ENCODE assay signal across 8 cellular contexts in the genomic region with DNA sequence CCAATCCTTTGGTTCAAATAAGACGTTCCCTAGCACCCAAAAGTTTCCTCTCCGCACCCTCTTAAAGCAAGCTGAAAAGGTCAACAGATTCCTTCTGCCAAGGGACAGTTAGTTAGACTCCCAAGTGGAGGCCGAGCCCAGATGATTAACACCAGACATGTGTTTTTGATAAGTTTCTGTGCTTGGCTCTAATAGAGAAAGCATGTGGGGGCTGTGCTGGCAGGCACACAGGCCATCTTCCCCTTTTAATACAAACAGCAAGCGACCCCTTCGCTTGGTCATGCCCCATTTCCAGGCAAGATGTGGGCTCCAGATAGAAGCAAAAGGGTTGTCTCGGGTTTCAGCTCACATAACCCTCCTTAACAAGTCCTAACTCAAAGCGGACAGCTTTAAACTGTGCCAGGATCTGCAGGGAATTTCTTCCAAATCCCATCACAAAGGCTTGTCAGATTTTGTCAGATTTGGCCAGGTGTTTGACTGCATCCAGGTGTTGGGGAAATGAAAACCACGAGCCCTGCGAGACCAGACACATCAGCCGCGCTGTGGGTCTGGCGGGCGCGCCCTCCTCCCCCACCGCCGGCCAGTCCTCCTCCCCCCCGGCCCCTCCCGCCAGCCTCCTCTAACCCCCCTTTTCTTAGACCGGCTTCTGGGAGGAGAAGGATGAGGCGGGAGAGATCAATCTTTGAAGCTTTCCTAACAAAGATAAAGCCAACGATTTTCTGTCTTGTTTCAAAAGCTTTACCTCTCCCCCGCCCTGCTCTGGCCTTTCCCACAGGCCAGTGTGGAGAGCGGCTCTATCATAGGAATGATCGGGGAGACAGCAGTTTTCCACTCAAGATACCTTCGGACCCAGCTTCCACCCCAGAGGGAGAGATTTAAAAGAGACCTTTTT. TPM values are rescaled to one million over a fixed set of nuclear protein-coding genes. Genes with fewer than 3 reads are reported as not detected.
DNase-seq lines count a peak whose midpoint lies in the region; ATAC-seq and TF ChIP-seq lines count a peak whose summit lies in the region.

No MANE protein-coding gene starts in this region.

- H4K91ac ChIP-seq in IMR-90 (ENCODE audit: insufficient read depth, low read depth, low read length), result no peak overlapping the region; the same call in 1 of the 2 replicates

- peak overlapping the region; percentile 13 for H3K4ac ChIP-seq in IMR-90 (ENCODE audit: low read depth, low read length)

- no peak for TF ChIP-seq RAD21 in IMR-90 (IDR thresholded peaks at IDR 0.05; ENCODE audit: low read length)

- no peak for ATAC-seq in IMR-90 (ENCODE audit: low read depth)

- DNase-seq in BE2C (peak; percentile 77), IMR-90 (peak; percentile 76), amniotic epithelial cell (ENCODE audit: low read depth) (peak; percentile 92), cerebellar nuclear complex (lab: John Stamatoyannopoulos, UW) (no peak)
- DNase-seq in effector memory CD4-positive, alpha-beta T cell, result no peak
- no peak for DNase-seq in activated effector memory CD4-positive, alpha-beta T cell treated with Interleukin-2 at 50 U/mL for 16 hours

- H3K4me3 ChIP-seq in BE2C (ENCODE audit: low read depth, low read length) (peak overlapping the region; percentile 50), IMR-90 (ENCODE audit: insufficient read depth, low read depth, low read length) (no peak overlapping the region), iPS-15b (ENCODE audit: low read depth, low read length) (peak overlapping the region; percentile 31), stomach smooth muscle (ENCODE audit: low read length in 2 of 2) (peak overlapping the region; percentile 35 to 44)
- no peak overlapping the region for H3K4me3 ChIP-seq in effector memory CD4-positive, alpha-beta T cell (ENCODE audit: insufficient read depth, low read depth, low read length, poor library complexity, severe bottlenecking)

- H3K18ac ChIP-seq in IMR-90 (ENCODE audit: low read depth, low read length), result no peak overlapping the region

- peaks cover 0 to 13% of the 10 kb centered on the region in 2 experiments; a peak in 3 of 4 replicates for H3K79me1 ChIP-seq in IMR-90 (ENCODE audit: low read depth in 1 of 2, low read length in 2 of 2)

- peak overlapping the region; percentile 12 for H2AFZ ChIP-seq in IMR-90 (replicated peaks; ENCODE audit: low read length, poor library complexity)

- TF ChIP-seq CTCF in BE2C (IDR thresholded peaks at IDR 0.05; ENCODE audit: low read depth, low read length), result no peak
- no peak for TF ChIP-seq CTCF in IMR-90 (conservative IDR thresholded peaks at IDR 0.05; ENCODE audit: low read depth, low read length)

- H3K9me1 ChIP-seq in IMR-90 (ENCODE audit: insufficient read depth, low read length), result no peaks in the 10 kb centered on the region

- WGBS in IMR-90 (ENCODE audit: extremely low coverage in 2 of 2, insufficient read length in 1 of 2), 2 experiments, result 54% methylated on average over 2 of the region's 25 CpGs; no CpG with 5 or more reads in 1 of the 2 experiments

- in situ Hi-C loops in IMR-90 (cut with MboI; ENCODE audit: low sequenced_read_pairs), result loop anchor here (5.0 kb wide), 2 partner anchors 178 to 357 kb away; no protein-coding TSS in a partner anchor

- no peak overlapping the region for H2BK120ac ChIP-seq in IMR-90 (ENCODE audit: low read depth, low read length)

- H2AK9ac ChIP-seq in IMR-90 (replicated peaks; ENCODE audit: low read depth, low read length, poor library complexity), result no peak overlapping the region

- no peak overlapping the region for H4K5ac ChIP-seq in IMR-90 (ENCODE audit: low read depth, low read length)

- no peak overlapping the region for H3K23ac ChIP-seq in IMR-90 (ENCODE audit: low read depth, low read length)

- H3K27ac ChIP-seq in IMR-90 (ENCODE audit: insufficient read depth, low read length) (no peak overlapping the region), stomach smooth muscle (ENCODE audit: low read length) (peak overlapping the region; percentile 67)
- H3K27ac ChIP-seq in effector memory CD4-positive, alpha-beta T cell (ENCODE audit: insufficient read depth, low read length, poor library complexity, severe bottlenecking), result no peak overlapping the region

- POLR2A ChIA-PET in IMR-90 (lab: Charles Lee; ENCODE audit: unreplicated experiment), result no interaction called here

- H3K4me2 ChIP-seq in IMR-90 (ENCODE audit: low read depth, low read length), result peak overlapping the region; percentile 47

- H3K9me3 ChIP-seq in BE2C, result no peaks in the 10 kb centered on the region
- H3K9me3 ChIP-seq in IMR-90 (ENCODE audit: control insufficient read depth, insufficient read depth, low read length), result no peaks in the 10 kb centered on the region
- no peaks in the 10 kb centered on the region for H3K9me3 ChIP-seq in iPS-15b (ENCODE audit: control insufficient read depth, insufficient read depth, low read length)
- H3K9me3 ChIP-seq in stomach smooth muscle (ENCODE audit: control insufficient read depth in 2 of 2, low read length in 2 of 2), result no peaks in the 10 kb centered on the region
- H3K9me3 ChIP-seq in effector memory CD4-positive, alpha-beta T cell (ENCODE audit: control insufficient read depth, low read length), result no peaks in the 10 kb centered on the region

- dilution Hi-C loops in IMR-90 (cut with HindIII; ENCODE audit: low sequenced_read_pairs, unreplicated experiment), result no loop called here

- BruUV-seq in IMR-90 (replicated peaks; lab: Mats Ljungman, UMichigan), result no TSS peak

- intact Hi-C loops in IMR-90 (cut with micrococcal nuclease), result loop anchor here (2.0 to 10.0 kb wide), 5 partner anchors 265 to 472 kb away; no protein-coding TSS in a partner anchor

- CTCF ChIA-PET in IMR-90 (lab: Yijun Ruan, JAX), result interaction anchor here (0.8 to 2.0 kb wide), 2 partner anchors 353 to 358 kb away, joined by 6 to 8 read pairs; no protein-coding TSS in a partner anchor

- H2AK5ac ChIP-seq in IMR-90 (ENCODE audit: low read depth, low read length), result no peak overlapping the region; the same call in 1 of the 2 replicates

- no peaks in the 10 kb centered on the region for H3K27me3 ChIP-seq in BE2C
- no peaks in the 10 kb centered on the region for H3K27me3 ChIP-seq in IMR-90 (ENCODE audit: control insufficient read depth, insufficient read depth, low read length)
- peaks cover 50% of the 10 kb centered on the region for H3K27me3 ChIP-seq in iPS-15b (ENCODE audit: control insufficient read depth, insufficient read depth, low read length)
- no peaks in the 10 kb centered on the region for H3K27me3 ChIP-seq in stomach smooth muscle (ENCODE audit: control insufficient read depth in 1 of 2, insufficient read depth in 2 of 2, low read length in 2 of 2)
- peaks cover 30% of the 10 kb centered on the region for H3K27me3 ChIP-seq in effector memory CD4-positive, alpha-beta T cell (replicated peaks; ENCODE audit: control insufficient read depth, insufficient read depth, low read length, poor library complexity, severe bottlenecking)

- H2BK20ac ChIP-seq in IMR-90 (ENCODE audit: low read depth, low read length), result peak overlapping the region; percentile 46; the same call in 1 of the 2 replicates

- no peaks in the 10 kb centered on the region for H4K20me1 ChIP-seq in IMR-90 (ENCODE audit: insufficient read depth, low read length)

- no peak overlapping the region for H3K56ac ChIP-seq in IMR-90 (ENCODE audit: extremely low read depth, insufficient read depth, low read length)

- H3K9ac ChIP-seq in IMR-90 (ENCODE audit: low read depth, low read length) (no peak overlapping the region), iPS-15b (ENCODE audit: low read depth, low read length) (no peak overlapping the region), stomach smooth muscle (ENCODE audit: low read length in 2 of 2) (peak overlapping the region in 1 of 2 donors; percentile 47)

- H3K14ac ChIP-seq in IMR-90 (replicated peaks; ENCODE audit: low read depth, low read length), result 0 out of 2 replicates have a peak overlapping the region, but pooled peaks have one; percentile 23

- H3K4me1 ChIP-seq in BE2C (peaks cover 16% of the 10 kb centered on the region), IMR-90 (ENCODE audit: control insufficient read depth, insufficient read depth, low read length) (peaks cover 15% of the 10 kb centered on the region), iPS-15b (ENCODE audit: control insufficient read depth, insufficient read depth, low read length) (peaks cover 26% of the 10 kb centered on the region), stomach smooth muscle (ENCODE audit: control insufficient read depth, insufficient read depth, low read length) (peaks cover 61% of the 10 kb centered on the region)
- peaks cover 50% of the 10 kb centered on the region for H3K4me1 ChIP-seq in effector memory CD4-positive, alpha-beta T cell (ENCODE audit: control insufficient read depth, insufficient read depth, low read length, poor library complexity, severe bottlenecking)

- peak; percentile 94 for TF ChIP-seq POLR2A in IMR-90 (IDR thresholded peaks at IDR 0.05; ENCODE audit: low read depth, low read length)

- H2BK5ac ChIP-seq in IMR-90 (ENCODE audit: low read depth, low read length, poor library complexity, severe bottlenecking), result no peak overlapping the region

- peak overlapping the region; percentile 41; the same call in 2 of the 3 replicates for H2BK15ac ChIP-seq in IMR-90 (ENCODE audit: low read depth, low read length)

- no peak overlapping the region for H4K8ac ChIP-seq in IMR-90 (ENCODE audit: low read depth in 2 of 2, low read length in 2 of 2)

- H3K36me3 ChIP-seq in BE2C, result no peaks in the 10 kb centered on the region
- no peaks in the 10 kb centered on the region for H3K36me3 ChIP-seq in IMR-90 (ENCODE audit: control insufficient read depth, insufficient read depth, low read length)
- no peaks in the 10 kb centered on the region for H3K36me3 ChIP-seq in iPS-15b (ENCODE audit: control insufficient read depth, insufficient read depth, low read length)
- H3K36me3 ChIP-seq in stomach smooth muscle (ENCODE audit: control insufficient read depth in 2 of 2, insufficient read depth in 2 of 2, low read length in 2 of 2), result no peaks in the 10 kb centered on the region
- H3K36me3 ChIP-seq in effector memory CD4-positive, alpha-beta T cell (ENCODE audit: control insufficient read depth, insufficient read depth, low read length), result no peaks in the 10 kb centered on the region

TF ChIP-seq in IMR-90, 13 proteins besides CTCF, POLR2A, EP300 and RAD21 (continues in another document):
- TF ChIP-seq CEBPB (IDR thresholded peaks at IDR 0.05; ENCODE audit: low read depth, low read length), result no peak
- TF ChIP-seq FOS (IDR thresholded peaks at IDR 0.05; ENCODE audit: low read depth, low read length), result no peak
- no peak for TF ChIP-seq RCOR1 (IDR thresholded peaks at IDR 0.05; ENCODE audit: insufficient replicate concordance, low read length)

RNA-seq across cellular contexts. Expression of gene HES1, which starts 3.4 kb away (rescaled TPM):
- 15.3 TPM for polyA plus RNA-seq in BE2C (2012; ENCODE audit: insufficient read depth, insufficient read length, low read depth)
- total RNA-seq in IMR-90 (2012; rRNA removed), result 3.6 and 8.3 TPM in 2 replicates
- 6.7 and 30.8 TPM in 2 replicates for polyA plus RNA-seq in IMR-90 (2012; rRNA removed)
- polyA plus RNA-seq in IMR-90 (2012; cell fraction: cytosol; rRNA removed), result 47.0 and 52.5 TPM in 2 replicates
- 171 and 213 TPM in 2 replicates for polyA plus RNA-seq in IMR-90 (2012; cell fraction: nucleus; rRNA removed; ENCODE audit: low replicate concordance)

Comparison
In these comparisons a context has a peak if more than half of its experiments do, and no peak if none do; other contexts are left out.
1. DNase-seq: peak in BE2C (single experiment), IMR-90 (single experiment) and amniotic epithelial cell (single experiment); none in cerebellar nuclear complex (0 of 2), effector memory CD4-positive, alpha-beta T cell (0 of 3) and activated effector memory CD4-positive, alpha-beta T cell treated with Interleukin-2 at 50 U/mL for 16 hours (single experiment).
2. H3K4me3 ChIP-seq: peak in BE2C (single experiment), iPS-15b (single experiment) and stomach smooth muscle (2 of 2); none in IMR-90 (single experiment) and effector memory CD4-positive, alpha-beta T cell (single experiment).